ENCODE assay signal across 26 cellular contexts in the genomic region with DNA sequence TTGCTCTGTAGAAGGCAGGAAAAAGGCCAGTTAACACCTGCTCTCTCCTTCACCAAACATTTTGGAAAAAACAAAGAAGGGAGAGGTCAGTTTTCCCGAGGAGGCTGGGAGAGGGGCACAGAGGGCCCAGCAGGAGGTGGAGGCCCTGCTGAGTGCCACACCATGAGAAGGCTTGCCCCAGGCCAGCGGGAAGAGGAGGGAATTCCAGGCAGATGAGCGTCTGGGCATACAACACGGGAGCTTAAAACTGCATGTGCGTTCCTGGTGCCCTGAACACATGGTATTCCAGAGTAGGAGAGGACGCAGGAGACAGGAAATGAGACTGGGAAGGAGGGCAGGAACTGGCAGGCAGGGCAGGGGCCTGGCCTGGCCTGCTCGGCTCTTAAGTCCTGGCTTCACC.
A peak's percentile ranks its signal among the peaks of the same experiment; 100 is the strongest.
DNase-seq lines count a peak whose midpoint lies in the region; ATAC-seq, FAIRE-seq and TF ChIP-seq lines count a peak whose summit lies in the region.
"Had no signal": no experiment of that assay in that cellular context is flagged by ENCODE, and none has a peak within 500 bp of the region (broad histone marks: within the 10 kb centered on the region; RNA-seq: fewer than 3 reads in every experiment).

No MANE protein-coding gene starts in this region.

- H3K9me3 ChIP-seq in breast epithelium (peaks cover 6% of the 10 kb centered on the region in 2 donors), Karpas-422 (ENCODE audit: low read length) (no peaks in the 10 kb centered on the region)
- H3K9me3 ChIP-seq: transverse colon had no signal

- H3K4me3 ChIP-seq in breast epithelium (no peak overlapping the region), Karpas-422 (ENCODE audit: low read length) (no peak overlapping the region)
- H3K4me3 ChIP-seq: BLaER1 treated with 17β-estradiol and CSF1 and Interleukin-3, amounts not matched to agents 10 nM and 100 nM; hepatocyte; transverse colon had no signal

- H3K36me3 Mint-ChIP-seq in MCF 10A (ENCODE audit: insufficient read depth, unreplicated experiment): peaks cover 7% of the 10 kb centered on the region
- no peaks in the 10 kb centered on the region; the same call in 1 of the 2 replicates for H3K36me3 Mint-ChIP-seq in WTC11
- peaks cover 56% of the 10 kb centered on the region for H3K36me3 Mint-ChIP-seq in memory B cell
- H3K36me3 Mint-ChIP-seq in activated T-helper 1 cell treated with anti-CD3 and anti-CD28 coated beads, Interleukin-12 subunit alpha, Interleukin-12 subunit beta, Interleukin-2, Interleukin-4 antibody, amounts not matched to agents 30 ng/mL and 10 ng/mL and 1 ng/mL, durations not matched to agents 14 hours and 24 hours and 36 hours (ENCODE audit: low read depth): no peaks in the 10 kb centered on the region

- H3K27ac Mint-ChIP-seq in MCF 10A (ENCODE audit: low read depth, unreplicated experiment) (peak overlapping the region; percentile 81), WTC11 (peak overlapping the region; percentile 58; the same call in 1 of the 2 replicates), memory B cell (peak overlapping the region; percentile 69)
- no peak overlapping the region for H3K27ac Mint-ChIP-seq in activated T-helper 1 cell treated with anti-CD3 and anti-CD28 coated beads, Interleukin-12 subunit alpha, Interleukin-12 subunit beta, Interleukin-2, Interleukin-4 antibody, amounts not matched to agents 30 ng/mL and 10 ng/mL and 1 ng/mL, durations not matched to agents 14 hours and 24 hours and 36 hours
- H3K27ac Mint-ChIP-seq: activated CD4-positive, alpha-beta memory T cell treated with anti-CD3 and anti-CD28 coated beads for 36 hours; stimulated activated naive CD8-positive, alpha-beta T cell treated with anti-CD3 and anti-CD28 coated beads, Interleukin-15, Interleukin-2, amounts not matched to agents 100 ng/mL and 50 ng/mL, for 24 hours had no signal

- no peaks in the 10 kb centered on the region for H3K79me2 ChIP-seq in Karpas-422 (ENCODE audit: low read length)
- H3K79me2 ChIP-seq: hepatocyte had no signal

- H3K27ac ChIP-seq in breast epithelium: no peak overlapping the region
- no peak overlapping the region for H3K27ac ChIP-seq in Karpas-422 (ENCODE audit: low read length)
- H3K27ac ChIP-seq: BLaER1 treated with 17β-estradiol and CSF1 and Interleukin-3, amounts not matched to agents 10 nM and 100 nM; hepatocyte; transverse colon had no signal

- peak; percentile 46; the same call in 1 of the 2 replicates for ATAC-seq in WTC11
- no peak for ATAC-seq in memory B cell (ENCODE audit: low read depth)

- H4K20me1 ChIP-seq in Karpas-422 (ENCODE audit: insufficient read depth, low read depth, low read length): no peaks in the 10 kb centered on the region
- H4K20me1 ChIP-seq: BLaER1 treated with 17β-estradiol and CSF1 and Interleukin-3, amounts not matched to agents 10 nM and 100 nM had no signal

- POLR2A ChIA-PET in MCF 10A (lab: Yijun Ruan, JAX): interaction anchor here (0.6 to 0.9 kb wide), 2 partner anchors 12 to 64 kb away, joined by 3 read pairs; no protein-coding TSS in a partner anchor
- POLR2A ChIA-PET in WTC11 (lab: Charles Lee): interaction anchor here (0.6 kb wide), 1 partner anchor 445 kb away, joined by 8 read pairs; no protein-coding TSS in a partner anchor

- H2AFZ ChIP-seq in Karpas-422 (ENCODE audit: low read length): no peak overlapping the region
- H2AFZ ChIP-seq: hepatocyte had no signal

- no peak overlapping the region for H3K4me3 Mint-ChIP-seq in MCF 10A (ENCODE audit: unreplicated experiment)
- H3K4me3 Mint-ChIP-seq in WTC11: no peak overlapping the region
- no peak overlapping the region for H3K4me3 Mint-ChIP-seq in memory B cell
- H3K4me3 Mint-ChIP-seq in activated T-helper 1 cell treated with anti-CD3 and anti-CD28 coated beads, Interleukin-12 subunit alpha, Interleukin-12 subunit beta, Interleukin-2, Interleukin-4 antibody, amounts not matched to agents 30 ng/mL and 10 ng/mL and 1 ng/mL, durations not matched to agents 14 hours and 24 hours and 36 hours: no peak overlapping the region
- H3K4me3 Mint-ChIP-seq: activated CD4-positive, alpha-beta memory T cell treated with anti-CD3 and anti-CD28 coated beads for 36 hours; stimulated activated naive CD8-positive, alpha-beta T cell treated with anti-CD3 and anti-CD28 coated beads, Interleukin-15, Interleukin-2, amounts not matched to agents 100 ng/mL and 50 ng/mL, for 24 hours had no signal

- intact Hi-C loops in MCF 10A (cut with micrococcal nuclease) (no loop called here), breast epithelium (cut with DNase I; ENCODE audit: low total_unique reads) (no loop called here)
- intact Hi-C loops in activated T-helper 1 cell treated with anti-CD3 and anti-CD28 coated beads, Interleukin-12 subunit alpha, Interleukin-12 subunit beta, Interleukin-2, Interleukin-4 antibody, amounts not matched to agents 30 ng/mL and 10 ng/mL and 1 ng/mL, durations not matched to agents 14 hours and 24 hours and 36 hours (cut with micrococcal nuclease): no loop called here

- in situ Hi-C loops in ACHN (cut with HindIII; ENCODE audit: low pct_ligation_motif_present, low pct_unique_long_range_greater_than_20kb, low sequenced_read_pairs): no loop called here

- H3K9me2 ChIP-seq in Karpas-422 (replicated peaks; ENCODE audit: insufficient read depth, low read length): no peaks in the 10 kb centered on the region

- TF ChIP-seq POLR2A in breast epithelium (IDR thresholded peaks at IDR 0.05): no peak

- no peak for FAIRE-seq in D721Med (lab: Jason Lieb, UNC)
- FAIRE-seq: islet of Langerhans had no signal

- BruUV-seq in MCF 10A (replicated peaks; lab: Mats Ljungman, UMichigan): no TSS peak

- TF ChIP-seq CTCF in MCF 10A (IDR thresholded peaks at IDR 0.05; ENCODE audit: unreplicated experiment): no peak
- no peak for TF ChIP-seq CTCF in breast epithelium (IDR thresholded peaks at IDR 0.05)
- no peak for TF ChIP-seq CTCF in WTC11 (IDR thresholded peaks at IDR 0.05)
- TF ChIP-seq CTCF in D721Med (IDR thresholded peaks at IDR 0.05; ENCODE audit: insufficient read depth, missing control alignments): no peak

- CTCF ChIA-PET in MCF 10A (lab: Yijun Ruan, JAX): interaction anchor here (0.6 kb wide), 1 partner anchor 33 kb away, joined by 3 read pairs; no protein-coding TSS in a partner anchor
- CTCF ChIA-PET in WTC11 (lab: Charles Lee): interaction anchor here (1.2 to 1.8 kb wide), 2 partner anchors 29 to 111 kb away, joined by 3 to 7 read pairs; no protein-coding TSS in a partner anchor

- H3K27me3 Mint-ChIP-seq in MCF 10A (ENCODE audit: insufficient read depth, unreplicated experiment) (no peaks in the 10 kb centered on the region), WTC11 (ENCODE audit: low read depth) (no peaks in the 10 kb centered on the region), memory B cell (no peaks in the 10 kb centered on the region)
- H3K27me3 Mint-ChIP-seq in activated T-helper 1 cell treated with anti-CD3 and anti-CD28 coated beads, Interleukin-12 subunit alpha, Interleukin-12 subunit beta, Interleukin-2, Interleukin-4 antibody, amounts not matched to agents 30 ng/mL and 10 ng/mL and 1 ng/mL, durations not matched to agents 14 hours and 24 hours and 36 hours (ENCODE audit: insufficient read depth): no peaks in the 10 kb centered on the region
- H3K27me3 Mint-ChIP-seq: activated CD4-positive, alpha-beta memory T cell treated with anti-CD3 and anti-CD28 coated beads for 36 hours; stimulated activated naive CD8-positive, alpha-beta T cell treated with anti-CD3 and anti-CD28 coated beads, Interleukin-15, Interleukin-2, amounts not matched to agents 100 ng/mL and 50 ng/mL, for 24 hours had no signal

- no peaks in the 10 kb centered on the region for H3K4me1 ChIP-seq in breast epithelium
- H3K4me1 ChIP-seq in Karpas-422 (ENCODE audit: low read length): no peaks in the 10 kb centered on the region

- H3K4me2 ChIP-seq in Karpas-422 (ENCODE audit: low read depth, low read length, poor library complexity, severe bottlenecking): no peak overlapping the region
- H3K4me2 ChIP-seq: BLaER1 treated with 17β-estradiol and CSF1 and Interleukin-3, amounts not matched to agents 10 nM and 100 nM; hepatocyte had no signal

- H3K36me3 ChIP-seq in breast epithelium (no peaks in the 10 kb centered on the region), Karpas-422 (ENCODE audit: insufficient read depth, low read length) (no peaks in the 10 kb centered on the region)

- no peaks in the 10 kb centered on the region for H3K9me3 Mint-ChIP-seq in MCF 10A (ENCODE audit: unreplicated experiment)
- H3K9me3 Mint-ChIP-seq in WTC11: peaks cover 2% of the 10 kb centered on the region; the same call in 1 of the 2 replicates
- H3K9me3 Mint-ChIP-seq in memory B cell: peaks cover 1% of the 10 kb centered on the region
- no peaks in the 10 kb centered on the region for H3K9me3 Mint-ChIP-seq in activated T-helper 1 cell treated with anti-CD3 and anti-CD28 coated beads, Interleukin-12 subunit alpha, Interleukin-12 subunit beta, Interleukin-2, Interleukin-4 antibody, amounts not matched to agents 30 ng/mL and 10 ng/mL and 1 ng/mL, durations not matched to agents 14 hours and 24 hours and 36 hours
- H3K9me3 Mint-ChIP-seq: stimulated activated naive CD8-positive, alpha-beta T cell treated with anti-CD3 and anti-CD28 coated beads, Interleukin-15, Interleukin-2, amounts not matched to agents 100 ng/mL and 50 ng/mL, for 24 hours had no signal

- H3K4me1 Mint-ChIP-seq in MCF 10A (ENCODE audit: insufficient read depth, unreplicated experiment) (no peaks in the 10 kb centered on the region), WTC11 (peaks cover 11% of the 10 kb centered on the region), memory B cell (no peaks in the 10 kb centered on the region)
- H3K4me1 Mint-ChIP-seq in activated T-helper 1 cell treated with anti-CD3 and anti-CD28 coated beads, Interleukin-12 subunit alpha, Interleukin-12 subunit beta, Interleukin-2, Interleukin-4 antibody, amounts not matched to agents 30 ng/mL and 10 ng/mL and 1 ng/mL, durations not matched to agents 14 hours and 24 hours and 36 hours (ENCODE audit: low read depth): no peaks in the 10 kb centered on the region

- DNase-seq in MCF 10A (ENCODE audit: unreplicated experiment): no peak
- DNase-seq in breast epithelium (ENCODE audit: low spot score in 2 of 2): no peak
- no peak for DNase-seq in WTC11 (ENCODE audit: low spot score)
- no peak for DNase-seq in memory B cell (ENCODE audit: low spot score in 2 of 2)
- DNase-seq in ACHN: no peak
- DNase-seq in activated T-helper 1 cell treated with anti-CD3 and anti-CD28 coated beads, Interleukin-12 subunit alpha, Interleukin-12 subunit beta, Interleukin-2, Interleukin-4 antibody, amounts not matched to agents 30 ng/mL and 10 ng/mL and 1 ng/mL, durations not matched to agents 14 hours and 24 hours and 36 hours (ENCODE audit: low spot score): no peak
- DNase-seq in D721Med (ENCODE audit: insufficient read length, low spot score): no peak
- DNase-seq in Karpas-422: no peak
- DNase-seq: activated CD4-positive, alpha-beta memory T cell treated with anti-CD3 and anti-CD28 coated beads for 36 hours; activated naive CD4-positive, alpha-beta T cell; amniotic stem cell; Calu3; foreskin fibroblast; GOT3; NCI-H187; NCI-H748 treated with DMSO at 0.1 percent for 48 hours; nucleus accumbens; retina; RPMI8226; stimulated activated CD4-positive, alpha-beta T cell treated with anti-CD3 and anti-CD28 coated beads, Interleukin-4, amount 100 ng/mL, for 1 hour; T-helper 9 cell; transverse colon had no signal

- no peak overlapping the region for H3K9ac ChIP-seq in Karpas-422 (ENCODE audit: low read length)
- H3K9ac ChIP-seq: BLaER1 treated with 17β-estradiol and CSF1 and Interleukin-3, amounts not matched to agents 10 nM and 100 nM had no signal

- H3K27me3 ChIP-seq in breast epithelium (no peaks in the 10 kb centered on the region), Karpas-422 (ENCODE audit: low read length) (no peaks in the 10 kb centered on the region)
- H3K27me3 ChIP-seq: BLaER1 treated with 17β-estradiol and CSF1 and Interleukin-3, amounts not matched to agents 10 nM and 100 nM; hepatocyte; transverse colon had no signal
